In genomic region chr14:23071244-23071974, GRCh38 we compare ENCODE assay signal across 1 cellular context.
TF ChIP-seq lines count a peak whose summit lies in the region.

No MANE protein-coding gene starts in this region.

TF ChIP-seq in HepG2, 621 proteins besides CTCF, POLR2A, EP300 and RAD21 (continued from another document and continues in another):
- TF ChIP-seq DR1 (CRISPR knock-in tag; IDR thresholded peaks at IDR 0.05) (no peak; the same call in 1 of the 2 replicates), ARID2 (CRISPR knock-in tag; IDR thresholded peaks at IDR 0.05; ENCODE audit: borderline replicate concordance) (peak; percentile 98), JUNB (CRISPR knock-in tag; IDR thresholded peaks at IDR 0.05; ENCODE audit: borderline replicate concordance) (peak; percentile 22; the same call in 1 of the 2 replicates), PRPF4 (IDR thresholded peaks at IDR 0.05; ENCODE audit: low read depth, low read length, poor library complexity, severe bottlenecking) (no peak), ZNF446 (CRISPR knock-in tag; IDR thresholded peaks at IDR 0.05) (peak; percentile 75; the same call in 1 of the 2 replicates), GATA4 (IDR thresholded peaks at IDR 0.05; ENCODE audit: borderline replicate concordance, low read depth) (no peak), ZNF580 (CRISPR knock-in tag; IDR thresholded peaks at IDR 0.05; ENCODE audit: borderline replicate concordance, low read depth) (peak; percentile 87; the same call in 1 of the 2 replicates), ZSCAN20 (CRISPR knock-in tag; IDR thresholded peaks at IDR 0.05; ENCODE audit: borderline replicate concordance) (0 out of 2 replicates have a peak, but pooled peaks have one; percentile 39), HBP1 (CRISPR knock-in tag; IDR thresholded peaks at IDR 0.05; ENCODE audit: low read depth) (peak; percentile 92), SMAD1 (CRISPR knock-in tag; IDR thresholded peaks at IDR 0.05; ENCODE audit: borderline replicate concordance, low read depth) (peak; percentile 96; the same call in 1 of the 2 replicates), ZFP41 (CRISPR knock-in tag; IDR thresholded peaks at IDR 0.05; ENCODE audit: borderline replicate concordance) (peak; percentile 74; the same call in 1 of the 2 replicates), MXI1 (IDR thresholded peaks at IDR 0.05; ENCODE audit: borderline replicate concordance, low read depth, low read length) (peak; percentile 63; the same call in 1 of the 3 replicates), DMAP1 (CRISPR knock-in tag; IDR thresholded peaks at IDR 0.05) (peak; percentile 80; the same call in 1 of the 2 replicates), ZNF790 (CRISPR knock-in tag; IDR thresholded peaks at IDR 0.05; ENCODE audit: borderline replicate concordance) (peak; percentile 41; the same call in 1 of the 2 replicates), ZNF816 (CRISPR knock-in tag; IDR thresholded peaks at IDR 0.05; ENCODE audit: borderline replicate concordance) (peak; percentile 47; the same call in 1 of the 2 replicates), ZNF256 (CRISPR knock-in tag; conservative IDR thresholded peaks at IDR 0.05) (no peak), RNF2 (conservative IDR thresholded peaks at IDR 0.05; ENCODE audit: low read depth) (no peak), ZNF274 (CRISPR knock-in tag; IDR thresholded peaks at IDR 0.05) (peak; percentile 22; the same call in 1 of the 2 replicates), ZNF180 (CRISPR knock-in tag; IDR thresholded peaks at IDR 0.05; ENCODE audit: borderline replicate concordance, low read depth) (no peak), REPIN1 (CRISPR knock-in tag; IDR thresholded peaks at IDR 0.05; ENCODE audit: borderline replicate concordance, low read depth) (peak; percentile 72; the same call in 1 of the 2 replicates), ZNF629 (CRISPR knock-in tag; conservative IDR thresholded peaks at IDR 0.05) (no peak), ZNF34 (CRISPR knock-in tag; IDR thresholded peaks at IDR 0.05; ENCODE audit: borderline replicate concordance) (no peak; the same call in 1 of the 2 replicates), ZNF577 (CRISPR knock-in tag; IDR thresholded peaks at IDR 0.05; ENCODE audit: borderline replicate concordance, low read depth) (peak; percentile 37; the same call in 1 of the 2 replicates), PHF8 (CRISPR knock-in tag; IDR thresholded peaks at IDR 0.05) (peak; percentile 88), ZSCAN21 (CRISPR knock-in tag; IDR thresholded peaks at IDR 0.05; ENCODE audit: borderline replicate concordance) (no peak; the same call in 1 of the 2 replicates), ZGPAT (CRISPR knock-in tag; IDR thresholded peaks at IDR 0.05) (peak; percentile 91)
- TF ChIP-seq, protein P1, sequence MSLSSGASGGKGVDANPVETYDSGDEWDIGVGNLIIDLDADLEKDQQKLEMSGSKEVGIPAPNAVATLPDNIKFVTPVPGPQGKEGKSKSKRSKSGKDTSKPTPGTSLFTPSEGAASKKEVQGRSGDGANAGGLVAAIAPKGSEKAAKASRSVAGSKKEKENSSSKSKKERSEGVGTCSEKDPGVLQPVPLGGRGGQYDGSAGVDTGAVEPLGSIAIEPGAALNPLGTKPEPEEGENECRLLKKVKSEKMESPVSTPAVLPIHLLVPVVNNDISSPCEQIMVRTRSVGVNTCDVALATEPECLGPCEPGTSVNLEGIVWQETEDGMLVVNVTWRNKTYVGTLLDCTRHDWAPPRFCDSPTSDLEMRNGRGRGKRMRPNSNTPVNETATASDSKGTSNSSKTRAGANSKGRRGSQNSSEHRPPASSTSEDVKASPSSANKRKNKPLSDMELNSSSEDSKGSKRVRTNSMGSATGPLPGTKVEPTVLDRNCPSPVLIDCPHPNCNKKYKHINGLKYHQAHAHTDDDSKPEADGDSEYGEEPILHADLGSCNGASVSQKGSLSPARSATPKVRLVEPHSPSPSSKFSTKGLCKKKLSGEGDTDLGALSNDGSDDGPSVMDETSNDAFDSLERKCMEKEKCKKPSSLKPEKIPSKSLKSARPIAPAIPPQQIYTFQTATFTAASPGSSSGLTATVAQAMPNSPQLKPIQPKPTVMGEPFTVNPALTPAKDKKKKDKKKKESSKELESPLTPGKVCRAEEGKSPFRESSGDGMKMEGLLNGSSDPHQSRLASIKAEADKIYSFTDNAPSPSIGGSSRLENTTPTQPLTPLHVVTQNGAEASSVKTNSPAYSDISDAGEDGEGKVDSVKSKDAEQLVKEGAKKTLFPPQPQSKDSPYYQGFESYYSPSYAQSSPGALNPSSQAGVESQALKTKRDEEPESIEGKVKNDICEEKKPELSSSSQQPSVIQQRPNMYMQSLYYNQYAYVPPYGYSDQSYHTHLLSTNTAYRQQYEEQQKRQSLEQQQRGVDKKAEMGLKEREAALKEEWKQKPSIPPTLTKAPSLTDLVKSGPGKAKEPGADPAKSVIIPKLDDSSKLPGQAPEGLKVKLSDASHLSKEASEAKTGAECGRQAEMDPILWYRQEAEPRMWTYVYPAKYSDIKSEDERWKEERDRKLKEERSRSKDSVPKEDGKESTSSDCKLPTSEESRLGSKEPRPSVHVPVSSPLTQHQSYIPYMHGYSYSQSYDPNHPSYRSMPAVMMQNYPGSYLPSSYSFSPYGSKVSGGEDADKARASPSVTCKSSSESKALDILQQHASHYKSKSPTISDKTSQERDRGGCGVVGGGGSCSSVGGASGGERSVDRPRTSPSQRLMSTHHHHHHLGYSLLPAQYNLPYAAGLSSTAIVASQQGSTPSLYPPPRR (CRISPR knock-in tag; IDR thresholded peaks at IDR 0.05; ENCODE audit: borderline replicate concordance) = no peak
- TF ChIP-seq, protein P2, sequence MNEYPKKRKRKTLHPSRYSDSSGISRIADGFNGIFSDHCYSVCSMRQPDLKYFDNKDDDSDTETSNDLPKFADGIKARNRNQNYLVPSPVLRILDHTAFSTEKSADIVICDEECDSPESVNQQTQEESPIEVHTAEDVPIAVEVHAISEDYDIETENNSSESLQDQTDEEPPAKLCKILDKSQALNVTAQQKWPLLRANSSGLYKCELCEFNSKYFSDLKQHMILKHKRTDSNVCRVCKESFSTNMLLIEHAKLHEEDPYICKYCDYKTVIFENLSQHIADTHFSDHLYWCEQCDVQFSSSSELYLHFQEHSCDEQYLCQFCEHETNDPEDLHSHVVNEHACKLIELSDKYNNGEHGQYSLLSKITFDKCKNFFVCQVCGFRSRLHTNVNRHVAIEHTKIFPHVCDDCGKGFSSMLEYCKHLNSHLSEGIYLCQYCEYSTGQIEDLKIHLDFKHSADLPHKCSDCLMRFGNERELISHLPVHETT (CRISPR knock-in tag; conservative IDR thresholded peaks at IDR 0.05) = peak; percentile 54; the same call in 1 of the 2 replicates
- TF ChIP-seq, protein P3, sequence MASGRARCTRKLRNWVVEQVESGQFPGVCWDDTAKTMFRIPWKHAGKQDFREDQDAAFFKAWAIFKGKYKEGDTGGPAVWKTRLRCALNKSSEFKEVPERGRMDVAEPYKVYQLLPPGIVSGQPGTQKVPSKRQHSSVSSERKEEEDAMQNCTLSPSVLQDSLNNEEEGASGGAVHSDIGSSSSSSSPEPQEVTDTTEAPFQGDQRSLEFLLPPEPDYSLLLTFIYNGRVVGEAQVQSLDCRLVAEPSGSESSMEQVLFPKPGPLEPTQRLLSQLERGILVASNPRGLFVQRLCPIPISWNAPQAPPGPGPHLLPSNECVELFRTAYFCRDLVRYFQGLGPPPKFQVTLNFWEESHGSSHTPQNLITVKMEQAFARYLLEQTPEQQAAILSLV (CRISPR knock-in tag; IDR thresholded peaks at IDR 0.05; ENCODE audit: borderline replicate concordance) = no peak; the same call in 1 of the 2 replicates
- TF ChIP-seq, protein P4, sequence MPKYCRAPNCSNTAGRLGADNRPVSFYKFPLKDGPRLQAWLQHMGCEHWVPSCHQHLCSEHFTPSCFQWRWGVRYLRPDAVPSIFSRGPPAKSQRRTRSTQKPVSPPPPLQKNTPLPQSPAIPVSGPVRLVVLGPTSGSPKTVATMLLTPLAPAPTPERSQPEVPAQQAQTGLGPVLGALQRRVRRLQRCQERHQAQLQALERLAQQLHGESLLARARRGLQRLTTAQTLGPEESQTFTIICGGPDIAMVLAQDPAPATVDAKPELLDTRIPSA (CRISPR knock-in tag; IDR thresholded peaks at IDR 0.05; ENCODE audit: borderline replicate concordance) = no peak
- TF ChIP-seq, protein P5, sequence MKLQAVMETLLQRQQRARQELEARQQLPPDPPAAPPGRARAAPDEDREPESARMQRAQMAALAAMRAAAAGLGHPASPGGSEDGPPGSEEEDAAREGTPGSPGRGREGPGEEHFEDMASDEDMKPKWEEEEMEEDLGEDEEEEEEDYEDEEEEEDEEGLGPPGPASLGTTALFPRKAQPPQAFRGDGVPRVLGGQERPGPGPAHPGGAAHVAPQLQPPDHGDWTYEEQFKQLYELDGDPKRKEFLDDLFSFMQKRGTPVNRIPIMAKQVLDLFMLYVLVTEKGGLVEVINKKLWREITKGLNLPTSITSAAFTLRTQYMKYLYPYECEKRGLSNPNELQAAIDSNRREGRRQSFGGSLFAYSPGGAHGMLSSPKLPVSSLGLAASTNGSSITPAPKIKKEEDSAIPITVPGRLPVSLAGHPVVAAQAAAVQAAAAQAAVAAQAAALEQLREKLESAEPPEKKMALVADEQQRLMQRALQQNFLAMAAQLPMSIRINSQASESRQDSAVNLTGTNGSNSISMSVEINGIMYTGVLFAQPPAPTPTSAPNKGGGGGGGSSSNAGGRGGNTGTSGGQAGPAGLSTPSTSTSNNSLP (IDR thresholded peaks at IDR 0.05; ENCODE audit: low read depth, low read length) = no peak
- TF ChIP-seq, protein P6, sequence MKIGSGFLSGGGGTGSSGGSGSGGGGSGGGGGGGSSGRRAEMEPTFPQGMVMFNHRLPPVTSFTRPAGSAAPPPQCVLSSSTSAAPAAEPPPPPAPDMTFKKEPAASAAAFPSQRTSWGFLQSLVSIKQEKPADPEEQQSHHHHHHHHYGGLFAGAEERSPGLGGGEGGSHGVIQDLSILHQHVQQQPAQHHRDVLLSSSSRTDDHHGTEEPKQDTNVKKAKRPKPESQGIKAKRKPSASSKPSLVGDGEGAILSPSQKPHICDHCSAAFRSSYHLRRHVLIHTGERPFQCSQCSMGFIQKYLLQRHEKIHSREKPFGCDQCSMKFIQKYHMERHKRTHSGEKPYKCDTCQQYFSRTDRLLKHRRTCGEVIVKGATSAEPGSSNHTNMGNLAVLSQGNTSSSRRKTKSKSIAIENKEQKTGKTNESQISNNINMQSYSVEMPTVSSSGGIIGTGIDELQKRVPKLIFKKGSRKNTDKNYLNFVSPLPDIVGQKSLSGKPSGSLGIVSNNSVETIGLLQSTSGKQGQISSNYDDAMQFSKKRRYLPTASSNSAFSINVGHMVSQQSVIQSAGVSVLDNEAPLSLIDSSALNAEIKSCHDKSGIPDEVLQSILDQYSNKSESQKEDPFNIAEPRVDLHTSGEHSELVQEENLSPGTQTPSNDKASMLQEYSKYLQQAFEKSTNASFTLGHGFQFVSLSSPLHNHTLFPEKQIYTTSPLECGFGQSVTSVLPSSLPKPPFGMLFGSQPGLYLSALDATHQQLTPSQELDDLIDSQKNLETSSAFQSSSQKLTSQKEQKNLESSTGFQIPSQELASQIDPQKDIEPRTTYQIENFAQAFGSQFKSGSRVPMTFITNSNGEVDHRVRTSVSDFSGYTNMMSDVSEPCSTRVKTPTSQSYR (CRISPR knock-in tag; IDR thresholded peaks at IDR 0.05; ENCODE audit: borderline replicate concordance) = peak; percentile 93
- TF ChIP-seq, protein P7, sequence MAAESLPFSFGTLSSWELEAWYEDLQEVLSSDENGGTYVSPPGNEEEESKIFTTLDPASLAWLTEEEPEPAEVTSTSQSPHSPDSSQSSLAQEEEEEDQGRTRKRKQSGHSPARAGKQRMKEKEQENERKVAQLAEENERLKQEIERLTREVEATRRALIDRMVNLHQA (CRISPR knock-in tag; IDR thresholded peaks at IDR 0.05) = no peak
- TF ChIP-seq, protein P8, sequence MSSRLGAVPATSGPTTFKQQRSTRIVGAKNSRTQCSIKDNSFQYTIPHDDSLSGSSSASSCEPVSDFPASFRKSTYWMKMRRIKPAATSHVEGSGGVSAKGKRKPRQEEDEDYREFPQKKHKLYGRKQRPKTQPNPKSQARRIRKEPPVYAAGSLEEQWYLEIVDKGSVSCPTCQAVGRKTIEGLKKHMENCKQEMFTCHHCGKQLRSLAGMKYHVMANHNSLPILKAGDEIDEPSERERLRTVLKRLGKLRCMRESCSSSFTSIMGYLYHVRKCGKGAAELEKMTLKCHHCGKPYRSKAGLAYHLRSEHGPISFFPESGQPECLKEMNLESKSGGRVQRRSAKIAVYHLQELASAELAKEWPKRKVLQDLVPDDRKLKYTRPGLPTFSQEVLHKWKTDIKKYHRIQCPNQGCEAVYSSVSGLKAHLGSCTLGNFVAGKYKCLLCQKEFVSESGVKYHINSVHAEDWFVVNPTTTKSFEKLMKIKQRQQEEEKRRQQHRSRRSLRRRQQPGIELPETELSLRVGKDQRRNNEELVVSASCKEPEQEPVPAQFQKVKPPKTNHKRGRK (CRISPR knock-in tag; IDR thresholded peaks at IDR 0.05) = 0 out of 2 replicates have a peak, but pooled peaks have one; percentile 80
- TF ChIP-seq, protein P9, sequence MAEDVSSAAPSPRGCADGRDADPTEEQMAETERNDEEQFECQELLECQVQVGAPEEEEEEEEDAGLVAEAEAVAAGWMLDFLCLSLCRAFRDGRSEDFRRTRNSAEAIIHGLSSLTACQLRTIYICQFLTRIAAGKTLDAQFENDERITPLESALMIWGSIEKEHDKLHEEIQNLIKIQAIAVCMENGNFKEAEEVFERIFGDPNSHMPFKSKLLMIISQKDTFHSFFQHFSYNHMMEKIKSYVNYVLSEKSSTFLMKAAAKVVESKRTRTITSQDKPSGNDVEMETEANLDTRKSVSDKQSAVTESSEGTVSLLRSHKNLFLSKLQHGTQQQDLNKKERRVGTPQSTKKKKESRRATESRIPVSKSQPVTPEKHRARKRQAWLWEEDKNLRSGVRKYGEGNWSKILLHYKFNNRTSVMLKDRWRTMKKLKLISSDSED (CRISPR knock-in tag; IDR thresholded peaks at IDR 0.05) = no peak
- TF ChIP-seq, protein P10, sequence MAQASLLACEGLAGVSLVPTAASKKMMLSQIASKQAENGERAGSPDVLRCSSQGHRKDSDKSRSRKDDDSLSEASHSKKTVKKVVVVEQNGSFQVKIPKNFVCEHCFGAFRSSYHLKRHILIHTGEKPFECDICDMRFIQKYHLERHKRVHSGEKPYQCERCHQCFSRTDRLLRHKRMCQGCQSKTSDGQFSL (CRISPR knock-in tag; IDR thresholded peaks at IDR 0.05) = peak; percentile 74; the same call in 1 of the 2 replicates
